ENCODE assay signal across 8 cellular contexts in genomic region chr2:72826156-72826477, GRCh38. TPM values are rescaled to one million over a fixed set of nuclear protein-coding genes. Genes with fewer than 3 reads are reported as not detected.
DNase-seq lines count a peak whose midpoint lies in the region; ATAC-seq and TF ChIP-seq lines count a peak whose summit lies in the region.

No MANE protein-coding gene starts in this region.

- H3K27ac ChIP-seq in AG04450 (ENCODE audit: low read depth, low read length) (no peak overlapping the region), cingulate gyrus (ENCODE audit: low read depth, low read length) (peak overlapping the region; percentile 61)

- no peaks in the 10 kb centered on the region for H3K9me3 Mint-ChIP-seq in nephron

- TF ChIP-seq CTCF in AG04450 (IDR thresholded peaks at IDR 0.05; ENCODE audit: low read depth, low read length): no peak
- no peak for TF ChIP-seq CTCF in nephron (IDR thresholded peaks at IDR 0.05; ENCODE audit: unreplicated experiment in 3 of 3)
- no peak for TF ChIP-seq CTCF in omental fat pad (IDR thresholded peaks at IDR 0.05)

- H3K4me1 Mint-ChIP-seq in nephron: peaks cover 26% of the 10 kb centered on the region

- CTCF ChIA-PET in AG04450 (lab: Charles Lee): no interaction called here

- H3K36me3 Mint-ChIP-seq in nephron (ENCODE audit: low read depth): peaks cover 16% of the 10 kb centered on the region

- peak overlapping the region; percentile 91 to 98 (median 93) for H3K4me3 Mint-ChIP-seq in nephron

- peak overlapping the region; percentile 85; the same call in 1 of the 2 replicates for H3K4me3 ChIP-seq in AG04450 (ENCODE audit: low read depth, low read length)
- H3K4me3 ChIP-seq in Jurkat, Clone E6-1 (ENCODE audit: low read length): peak overlapping the region; percentile 76

- no peaks in the 10 kb centered on the region for H3K27me3 Mint-ChIP-seq in nephron (ENCODE audit: low read depth)

- no peaks in the 10 kb centered on the region; the same call in 1 of the 2 replicates for H3K9me3 ChIP-seq in AG04450 (ENCODE audit: control insufficient read depth, insufficient read depth, low read length)

- POLR2A ChIA-PET in AG04450 (lab: Yijun Ruan, JAX): no interaction called here

- no peak for ATAC-seq in omental fat pad (ENCODE audit: low FRiP score)
- no peak for ATAC-seq in GM19455 (IDR thresholded peaks at IDR 0.05; ENCODE audit: unreplicated experiment)

- H3K27ac Mint-ChIP-seq in nephron: peak overlapping the region; percentile 75 to 91 (median 85)

- no peaks in the 10 kb centered on the region for H3K27me3 ChIP-seq in AG04450 (ENCODE audit: control insufficient read depth, insufficient read depth, low read length)

- no peak for DNase-seq in AG04450 (ENCODE audit: low read depth, low spot score)
- no peak for DNase-seq in Jurkat, Clone E6-1 (ENCODE audit: low read depth, low spot score)
- no peak for DNase-seq in omental fat pad (ENCODE audit: low spot score)
- no peak for DNase-seq in islet precursor cell
- DNase-seq in NCI-H146 (lab: John Stamatoyannopoulos, UW): no peak

RNA-seq across cellular contexts. Expression of gene EXOC6B, which starts 0.3 kb away (rescaled TPM):
- 25.6 and 28.7 TPM in 2 replicates for polyA plus RNA-seq in AG04450 (2011; rRNA removed)
- polyA minus RNA-seq in AG04450 (2011; rRNA and poly(A)+ RNA removed): 58.3 and 69.6 TPM in 2 replicates
- polyA plus RNA-seq in Jurkat, Clone E6-1 (2012; ENCODE audit: insufficient read depth, insufficient read length): 7.6 TPM
- total RNA-seq in omental fat pad: 10 to 100 TPM; 25.6 to 38.3 (median 30.1) TPM
